ENCODE assay signal across 8 cellular contexts in the genomic region with DNA sequence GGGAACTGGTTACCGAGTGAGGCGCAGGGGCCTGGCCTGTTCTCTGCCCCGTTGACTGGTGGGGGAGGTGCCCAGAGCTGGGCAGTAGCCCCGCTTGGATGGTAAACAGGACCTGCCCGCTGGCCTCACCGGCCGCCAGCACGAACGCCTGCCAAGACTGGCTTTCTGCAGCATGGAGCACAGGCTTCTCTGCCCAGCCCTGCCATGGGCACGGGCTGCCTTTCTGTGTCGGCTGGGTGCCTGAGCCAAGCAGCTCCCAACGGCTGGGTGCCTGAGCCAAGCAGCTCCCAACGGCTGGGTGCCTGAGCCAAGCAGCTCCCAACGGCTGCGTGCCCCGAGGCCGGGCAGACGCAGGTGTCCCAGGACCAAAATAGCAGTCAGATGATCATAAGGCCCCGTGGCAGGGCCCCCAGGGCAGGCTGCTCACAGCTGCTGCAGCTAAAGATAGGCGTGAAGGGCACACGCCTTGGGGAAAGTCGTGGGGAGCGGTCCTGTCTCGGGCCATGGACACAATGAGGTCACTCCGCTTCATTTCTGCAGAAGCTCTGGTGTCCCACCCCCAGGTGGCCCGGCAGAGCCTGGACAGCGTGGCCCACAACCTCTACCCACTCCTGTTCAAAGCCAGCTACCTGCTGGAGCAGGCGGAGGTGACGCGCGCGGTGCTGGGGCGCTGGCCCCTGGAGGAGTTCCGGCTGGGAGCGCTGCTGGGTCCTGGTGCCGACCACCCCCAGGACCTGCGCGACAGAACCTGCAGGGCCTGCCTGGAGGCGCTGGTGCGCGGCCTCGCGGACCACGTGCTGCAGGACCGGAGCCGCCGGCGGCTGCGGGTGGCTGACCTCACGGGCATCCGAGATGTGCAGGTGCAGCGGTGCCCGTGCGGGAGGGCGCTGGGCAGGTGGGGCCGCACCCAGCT. TPM values are rescaled to one million over a fixed set of nuclear protein-coding genes. Genes with fewer than 3 reads are reported as not detected.
DNase-seq lines count a peak whose midpoint lies in the region; ATAC-seq, FAIRE-seq and TF ChIP-seq lines count a peak whose summit lies in the region.

TSS of gene LRRC14B (plus strand) at position 460 of the 913 bp plus-strand sequence. CDS start at position 504, 44 bp downstream.

- TF ChIP-seq POLR2A in uterus (IDR thresholded peaks at IDR 0.05) = no peak

- peaks cover 8 to 10% of the 10 kb centered on the region in 2 donors for H3K4me1 Mint-ChIP-seq in natural killer cell

- H3K9me3 ChIP-seq in muscle layer of duodenum (ENCODE audit: control insufficient read depth in 1 of 2, low read length in 2 of 2) (no peaks in the 10 kb centered on the region), uterus (no peaks in the 10 kb centered on the region)

- H3K4me1 ChIP-seq in muscle layer of duodenum (ENCODE audit: control insufficient read depth in 1 of 2, insufficient read depth in 2 of 2, low read length in 2 of 2) = peaks cover 0 to 12% of the 10 kb centered on the region in 2 donors
- H3K4me1 ChIP-seq in uterus = peaks cover 0 to 4% of the 10 kb centered on the region in 2 donors

- H3K9me3 Mint-ChIP-seq in natural killer cell = no peaks in the 10 kb centered on the region

- no peaks in the 10 kb centered on the region for H3K36me3 Mint-ChIP-seq in natural killer cell

- H3K4me3 ChIP-seq in muscle layer of duodenum (ENCODE audit: low read depth in 1 of 2, low read length in 2 of 2) (peak within 1 kb of the TSS; percentile 7 to 44), uterus (no peak within 1 kb of the TSS)

- H3K27ac ChIP-seq in VCaP = peak within 1 kb of the TSS; percentile 48
- no peak within 1 kb of the TSS for H3K27ac ChIP-seq in muscle layer of duodenum (ENCODE audit: low read length)
- no peak within 1 kb of the TSS for H3K27ac ChIP-seq in uterus

- intact Hi-C loops in uterus (cut with DNase I; ENCODE audit: low total_unique reads) (no loop called here), natural killer cell (cut with micrococcal nuclease) (no loop called here)

- no peak for FAIRE-seq in urothelium cell line (lab: Jason Lieb, UNC)

- no peak for TF ChIP-seq CTCF in VCaP (conservative IDR thresholded peaks at IDR 0.05)
- TF ChIP-seq CTCF in uterus (IDR thresholded peaks at IDR 0.05) = no peak
- TF ChIP-seq CTCF in natural killer cell (IDR thresholded peaks at IDR 0.05) = no peak

- no peaks in the 10 kb centered on the region for H3K27me3 ChIP-seq in muscle layer of duodenum (ENCODE audit: low read depth, low read length)
- H3K27me3 ChIP-seq in uterus = no peaks in the 10 kb centered on the region

- no peak within 1 kb of the TSS for H3K4me3 Mint-ChIP-seq in natural killer cell

- H3K27ac Mint-ChIP-seq in natural killer cell = no peak within 1 kb of the TSS

- ATAC-seq in GM21786 (IDR thresholded peaks at IDR 0.05; ENCODE audit: unreplicated experiment) (peak; percentile 49), HG03139 (IDR thresholded peaks at IDR 0.05; ENCODE audit: unreplicated experiment) (no peak), natural killer cell (no peak)

- DNase-seq in DMS79 treated with DMSO at 0.1 percent for 48 hours (lab: John Stamatoyannopoulos, UW) (peak; percentile 24), urothelium cell line (ENCODE audit: low spot score) (no peak), uterus (no peak), natural killer cell (no peak)

- H3K27me3 Mint-ChIP-seq in natural killer cell (ENCODE audit: low read depth in 2 of 2) = peaks cover 0 to 11% of the 10 kb centered on the region in 2 donors

- no peaks in the 10 kb centered on the region for H3K36me3 ChIP-seq in muscle layer of duodenum (ENCODE audit: control insufficient read depth in 1 of 2, insufficient read depth in 2 of 2, low read length in 2 of 2)
- H3K36me3 ChIP-seq in uterus = no peaks in the 10 kb centered on the region

RNA-seq across cellular contexts. Expression of gene LRRC14B, which starts in this region (rescaled TPM):
- total RNA-seq in uterus = not detected
- total RNA-seq in natural killer cell = not detected

Comparison
In these comparisons a context has a peak if more than half of its experiments do, and no peak if none do; other contexts are left out.
1. H3K4me3 ChIP-seq: peak in muscle layer of duodenum (2 of 2); none in uterus (0 of 2).